In genomic region chr22:27090595-27090994, GRCh38 we compare ENCODE assay signal across 31 cellular contexts.
"Had no signal": no experiment of that assay in that cellular context is flagged by ENCODE, and none has a peak within 500 bp of the region (broad histone marks: within the 10 kb centered on the region; RNA-seq: fewer than 3 reads in every experiment).

No MANE protein-coding gene starts in this region.

- DNase-seq: activated CD4-positive, alpha-beta T cell treated with anti-CD3 and anti-CD28 coated beads for 48 hours; activated CD4-positive, alpha-beta T cell treated with anti-CD3 and anti-CD28 coated beads, Interleukin-2, amount 50 U/mL, for 4 hours; activated CD4-positive, CD25-positive, alpha-beta regulatory T cell treated with anti-CD3 and anti-CD28 coated beads, Interleukin-2, amount 50 U/mL, for 72 hours; activated CD8-positive, alpha-beta memory T cell treated with anti-CD3 and anti-CD28 coated beads, Interleukin-2, amount 50 U/mL, for 48 hours; activated CD8-positive, alpha-beta T cell treated with anti-CD3 and anti-CD28 coated beads, Interleukin-2, amount 10 ng/mL, durations not matched to agents 7 days and 5 days; activated naive CD4-positive, alpha-beta T cell; activated naive CD8-positive, alpha-beta T cell treated with anti-CD3 and anti-CD28 coated beads, Interleukin-2, amount 50 U/mL, for 24 hours; activated T-cell treated with anti-CD3 and anti-CD28 coated beads, Interleukin-2, amount 50 U/mL, for 1 hour; amniotic stem cell; body of pancreas; MG63; MV-4-11; NCI-H1105; NCI-H1436; NCI-H187 treated with DMSO at 0.1 percent for 48 hours; NCI-H2081 treated with DMSO at 0.1 percent for 48 hours; NCI-H2171; NCI-H2227 treated with DMSO at 0.1 percent for 48 hours; NCI-H510A; NCI-H526 treated with DMSO at 0.1 percent for 48 hours; NCI-H82; OCI-M1; Right ventricle myocardium superior; SJCRH30 had no signal

- H3K27ac ChIP-seq: ascending aorta, body of pancreas, KMS-11, RWPE1, SJCRH30 had no signal

- ATAC-seq: activated CD8-positive, alpha-beta T cell treated with anti-CD3 and anti-CD28 coated beads, Interleukin-2, amount 10 ng/mL, durations not matched to agents 7 days and 5 days; activated naive CD4-positive, alpha-beta T cell treated with anti-CD3 and anti-CD28 coated beads, Interleukin-2, amount 50 U/mL, for 72 hours; activated naive CD8-positive, alpha-beta T cell treated with anti-CD3 and anti-CD28 coated beads, Interleukin-2, amount 50 U/mL, for 24 hours; body of pancreas; Panc1; SK-N-SH treated with all-trans-retinoic acid at 6 μM for 48 hours; WTC11 had no signal
